Comparison of ENCODE assay signal across 9 cellular contexts in the genomic region with DNA sequence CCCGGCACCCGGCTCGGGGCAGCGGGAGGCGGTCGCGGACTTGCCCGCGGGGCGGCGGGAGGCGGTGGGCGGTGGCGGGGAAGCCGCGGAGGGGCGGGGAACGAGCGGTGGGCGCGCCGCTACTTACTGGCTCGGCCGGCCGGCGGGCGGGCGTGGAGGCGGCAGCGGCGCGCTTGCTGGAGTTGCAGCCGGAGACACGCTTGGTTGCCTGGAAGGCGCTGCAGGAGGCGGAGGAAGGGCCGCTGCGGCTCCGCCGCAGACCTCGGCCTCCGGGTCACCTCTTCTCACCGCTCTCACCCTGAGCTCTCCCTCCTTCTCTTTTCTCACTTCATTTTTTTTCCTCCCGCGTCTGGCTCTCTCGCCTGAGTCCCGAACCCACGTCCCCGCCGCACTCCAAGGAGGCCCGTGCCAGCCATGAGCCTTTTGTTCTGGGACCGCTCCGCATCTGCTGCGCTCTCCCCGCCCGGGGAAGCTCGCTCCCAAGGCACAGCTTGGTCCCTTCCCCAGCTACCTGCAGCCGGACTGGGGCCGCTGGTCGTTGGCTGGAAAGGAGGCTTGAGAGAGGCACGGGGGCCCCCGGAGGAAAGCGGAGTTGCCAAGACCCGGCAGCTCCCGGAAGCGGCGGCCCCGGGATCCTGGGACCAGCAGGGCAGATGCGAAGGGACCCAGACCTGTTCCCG. TPM values are rescaled to one million over a fixed set of nuclear protein-coding genes. Genes with fewer than 3 reads are reported as not detected.
DNase-seq lines count a peak whose midpoint lies in the region; ATAC-seq, FAIRE-seq and TF ChIP-seq lines count a peak whose summit lies in the region.
"Had no signal": no experiment of that assay in that cellular context is flagged by ENCODE, and none has a peak within 500 bp of the region (broad histone marks: within the 10 kb centered on the region; RNA-seq: fewer than 3 reads in every experiment).

No MANE protein-coding gene starts in this region.

- WGBS in H1 (ENCODE audit: extremely low coverage in 1 of 2, insufficient coverage in 1 of 2, insufficient read length in 1 of 2, insufficient replicate concordance in 2 of 2, low coverage in 1 of 2, low lambda C conversion rate in 2 of 2, missing lambda C conversion rate in 1 of 2), 2 experiments: 2% methylated on average over 35 of the region's 70 CpGs; no CpG with 5 or more reads in 1 of the 2 experiments
- WGBS in pancreas, 2 donors: 1 to 3% methylated on average over 26 to 70 of the region's 70 CpGs

- H4K20me1 ChIP-seq in H1 (replicated peaks in 1 of 2; ENCODE audit: control insufficient read depth in 1 of 2, insufficient read depth in 2 of 2, low read length in 2 of 2): no peaks in the 10 kb centered on the region

- H3K27ac ChIP-seq in H1 (ENCODE audit: low read depth, low read length) (no peak overlapping the region), pancreas (no peak overlapping the region)

- H4K5ac ChIP-seq in H1 (ENCODE audit: insufficient read length, low read depth, low read length): no peak overlapping the region

- TF ChIP-seq POLR2A in H1 (IDR thresholded peaks at IDR 0.05; ENCODE audit: control extremely low read depth in 1 of 2, low read depth in 2 of 2, low read length in 2 of 2): no peak

- TF ChIP-seq CTCF in H1 (IDR thresholded peaks at IDR 0.05; ENCODE audit: control extremely low read depth in 1 of 3, insufficient read depth in 1 of 3, low read depth in 1 of 3, low read length in 3 of 3): no peak
- no peak for TF ChIP-seq CTCF in pancreas (IDR thresholded peaks at IDR 0.05)

- H3K36me3 ChIP-seq in NT2/D1 (ENCODE audit: insufficient read depth, insufficient read length, low read length) (no peaks in the 10 kb centered on the region), H1 (ENCODE audit: control insufficient read depth in 2 of 4, insufficient read depth in 4 of 4, low read length in 3 of 4) (no peaks in the 10 kb centered on the region), pancreas (no peaks in the 10 kb centered on the region)

- no peak overlapping the region; the same call in 1 of the 2 replicates for H2BK12ac ChIP-seq in H1 (ENCODE audit: low read depth, low read length)

- H3K9ac ChIP-seq in NT2/D1 (ENCODE audit: insufficient read length, low read depth): peak overlapping the region; percentile 76
- no peak overlapping the region; a peak in 1 of 7 replicates for H3K9ac ChIP-seq in H1 (replicated peaks in 1 of 4; ENCODE audit: extremely low read depth in 1 of 4, low read depth in 3 of 4, low read length in 3 of 4)

- H3K18ac ChIP-seq in H1 (ENCODE audit: extremely low read depth, low read length): 0 out of 2 replicates have a peak overlapping the region, but pooled peaks have one; percentile 26

- H3K4me1 ChIP-seq in NT2/D1 (ENCODE audit: insufficient read depth, insufficient read length) (peaks cover 1% of the 10 kb centered on the region), H1 (replicated peaks in 1 of 4; ENCODE audit: control insufficient read depth in 3 of 4, insufficient read depth in 4 of 4, low read length in 3 of 4) (peaks cover 3 to 12% (median 8%) of the 10 kb centered on the region in 4 experiments), pancreas (no peaks in the 10 kb centered on the region)

- peak overlapping the region; percentile 79; the same call in 1 of the 2 replicates for H2AFZ ChIP-seq in H1 (ENCODE audit: low read length)

- H3K27me3 ChIP-seq in NT2/D1 (ENCODE audit: insufficient read depth, insufficient read length) (peaks cover 92% of the 10 kb centered on the region), H1 (replicated peaks in 1 of 4; ENCODE audit: control insufficient read depth in 3 of 4, extremely low read depth in 1 of 4, insufficient read depth in 3 of 4, low read length in 3 of 4) (peaks cover 39 to 74% (median 67%) of the 10 kb centered on the region in 4 experiments), pancreas (peaks cover 0 to 10% (median 3%) of the 10 kb centered on the region in 4 donors)

- DNase-seq in EL (peak; percentile 27), GM19238 (ENCODE audit: insufficient read length, low spot score) (peak; percentile 71), NT2/D1 (ENCODE audit: low read depth, low spot score) (no peak), H1 (ENCODE audit: low read depth in 1 of 2, low spot score in 2 of 2) (peak in 1 of 2 experiments; percentile 74), pancreas (peak in 4 of 6 donors; percentile 13 to 70 (median 40)), COLO829 (ENCODE audit: low spot score) (no peak)
- DNase-seq in NK-92 treated with Interleukin-12 subunit alpha and Interleukin-12 subunit beta, amount 100 ng/mL, for 24 hours (lab: John Stamatoyannopoulos, UW): no peak

- POLR2A ChIA-PET in H1 (lab: Charles Lee; ENCODE audit: partially characterized antibody): interaction anchor here (1.2 kb wide), 2 partner anchors 41 to 62 kb away, joined by 3 read pairs; a partner anchor contains a TSS

- H3K56ac ChIP-seq in H1 (replicated peaks; ENCODE audit: insufficient read length, low read depth, low read length): no peak overlapping the region

- intact Hi-C loops in pancreas (cut with DNase I): no loop called here

- no peak overlapping the region for H2BK15ac ChIP-seq in H1 (ENCODE audit: low read length)

- no peaks in the 10 kb centered on the region for H3K79me1 ChIP-seq in H1 (ENCODE audit: low read depth, low read length)

- no peak overlapping the region for H4K91ac ChIP-seq in H1 (replicated peaks; ENCODE audit: insufficient read length, low read length)

- no peak overlapping the region for H2AK5ac ChIP-seq in H1 (ENCODE audit: low read depth, low read length)

- H3K4me2 ChIP-seq in H1 (ENCODE audit: insufficient read depth in 1 of 2, low read depth in 2 of 2, low read length in 2 of 2): peak overlapping the region; percentile 88 to 96

- no peak overlapping the region for H2BK20ac ChIP-seq in H1 (ENCODE audit: low read length)

- 0 out of 2 replicates have a peak, but pooled peaks cover 8% of the 10 kb centered on the region for H3K9me3 ChIP-seq in NT2/D1 (ENCODE audit: insufficient read depth, low read length)
- no peaks in the 10 kb centered on the region for H3K9me3 ChIP-seq in H1 (ENCODE audit: insufficient read depth in 2 of 2, low read depth in 1 of 2, low read length in 1 of 2)
- no peaks in the 10 kb centered on the region for H3K9me3 ChIP-seq in pancreas

- peak; percentile 94 for ATAC-seq in HG03103 (IDR thresholded peaks at IDR 0.05; ENCODE audit: low read depth, unreplicated experiment)
- peak; percentile 34 to 66 (median 42) for ATAC-seq in pancreas

- H3K14ac ChIP-seq in H1 (ENCODE audit: insufficient read length): no peak overlapping the region

- no peak for FAIRE-seq in H1 (lab: Jason Lieb, UNC)
- no peak for FAIRE-seq in pancreas (lab: Jason Lieb, UNC)
- FAIRE-seq: TTC549 had no signal

- H3K4ac ChIP-seq in H1 (replicated peaks; ENCODE audit: insufficient read length, low read depth, low read length): no peak overlapping the region

- no peaks in the 10 kb centered on the region for H3K79me2 ChIP-seq in H1 (ENCODE audit: control insufficient read depth in 1 of 2, insufficient read depth in 2 of 2, low read length in 2 of 2)

- no peak overlapping the region for H3K23ac ChIP-seq in H1 (ENCODE audit: insufficient read length)

- no peak overlapping the region for H2BK120ac ChIP-seq in H1 (replicated peaks; ENCODE audit: low read depth, low read length)

- TF ChIP-seq EP300 in H1 (IDR thresholded peaks at IDR 0.05; ENCODE audit: borderline replicate concordance in 1 of 2, low read depth in 2 of 2, low read length in 2 of 2): no peak

- TF ChIP-seq RAD21 in H1 (IDR thresholded peaks at IDR 0.05 in 1 of 2, conservative IDR thresholded peaks at IDR 0.05 in 1 of 2; ENCODE audit: low read depth in 2 of 2, low read length in 2 of 2): no peak

- CTCF ChIA-PET in H1 (lab: Charles Lee; ENCODE audit: partially characterized antibody): interaction anchor here (0.7 to 1.6 kb wide), 3 partner anchors 9 to 134 kb away, joined by 3 to 9 read pairs (median 4); no protein-coding TSS in a partner anchor

- H3K4me3 ChIP-seq in NT2/D1 (ENCODE audit: insufficient read length, low read depth): peak overlapping the region; percentile 54
- H3K4me3 ChIP-seq in H1 (ENCODE audit: extremely low read depth in 1 of 4, insufficient read depth in 2 of 4, low read depth in 3 of 4, low read length in 4 of 4): peak overlapping the region; percentile 53 to 87 (median 62)
- H3K4me3 ChIP-seq in pancreas: peak overlapping the region; percentile 10 to 47 (median 22)

- peaks cover 27% of the 10 kb centered on the region for H3K23me2 ChIP-seq in H1 (ENCODE audit: low read depth, low read length)

- no peak overlapping the region for H2BK5ac ChIP-seq in H1 (ENCODE audit: low read depth, low read length)

- peak overlapping the region; percentile 60 for H4K8ac ChIP-seq in H1 (ENCODE audit: extremely low read depth, insufficient read depth, low read length)

TF ChIP-seq in H1, 55 proteins besides CTCF, POLR2A, EP300 and RAD21 (continues in another document):
- peak; percentile 31; the same call in 1 of the 2 replicates for TF ChIP-seq TBP (IDR thresholded peaks at IDR 0.05; ENCODE audit: low read depth, low read length)
- TF ChIP-seq, protein P1, sequence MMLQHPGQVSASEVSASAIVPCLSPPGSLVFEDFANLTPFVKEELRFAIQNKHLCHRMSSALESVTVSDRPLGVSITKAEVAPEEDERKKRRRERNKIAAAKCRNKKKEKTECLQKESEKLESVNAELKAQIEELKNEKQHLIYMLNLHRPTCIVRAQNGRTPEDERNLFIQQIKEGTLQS (IDR thresholded peaks at IDR 0.05; ENCODE audit: insufficient read depth, low read depth, low read length): no peak
- TF ChIP-seq SP2 (IDR thresholded peaks at IDR 0.05; ENCODE audit: low read length): no peak
- TF ChIP-seq JUND (IDR thresholded peaks at IDR 0.05; ENCODE audit: low read length): no peak
- 0 out of 2 replicates have a peak, but pooled peaks have one; percentile 30 for TF ChIP-seq PHF8 (conservative IDR thresholded peaks at IDR 0.05; ENCODE audit: low read depth, low read length)
- TF ChIP-seq SUZ12 (IDR thresholded peaks at IDR 0.05; ENCODE audit: low read length): no peak; the same call in 1 of the 2 replicates
- TF ChIP-seq ASH2L (IDR thresholded peaks at IDR 0.05; ENCODE audit: low read length): peak; percentile 20
- no peak; the same call in 1 of the 2 replicates for TF ChIP-seq TAF1 (IDR thresholded peaks at IDR 0.05; ENCODE audit: low read depth, low read length)
- no peak for TF ChIP-seq CREB1 (IDR thresholded peaks at IDR 0.05)
- TF ChIP-seq KDM4A (IDR thresholded peaks at IDR 0.05; ENCODE audit: low read depth, low read length, severe bottlenecking): peak; percentile 59

RNA-seq across cellular contexts. Expression of a gene that starts 0.6 kb away (rescaled TPM):
- 0.63 and 0.94 TPM in 2 replicates for total RNA-seq in H1 (2021; fragmentation: NEBNext Ultra II Directional; extraction: Animal tissue kit (Norgen Biotek cat#: 25700))
- polyA plus RNA-seq in H1 (2011; rRNA removed) (0.45 and 0.52 TPM in 2 replicates), pancreas (under 1 TPM; 0.42 to 0.75 TPM)
- 0.80 TPM for polyA plus RNA-seq in H1 (2011; cell fraction: cytosol; rRNA removed)
- 1.7 TPM for polyA plus RNA-seq in H1 (2011; cell fraction: nucleus; rRNA removed)
- 0.73 to 1.0 TPM (median 0.83 TPM) in 4 replicates for polyA plus RNA-seq in H1 (2012, experiment 1 of 2)
- polyA plus RNA-seq in H1 (2012, experiment 2 of 2): 0.17 TPM
- polyA plus RNA-seq in H1 (2013, experiment 1 of 2): 0.59 TPM
- 0.94 TPM for polyA plus RNA-seq in H1 (2013, experiment 2 of 2)
- polyA minus RNA-seq in H1 (2011; rRNA and poly(A)+ RNA removed): 1.4 and 3.0 TPM in 2 replicates
- polyA minus RNA-seq in H1 (2011; cell fraction: cytosol; rRNA and poly(A)+ RNA removed): 1.5 TPM
- polyA minus RNA-seq in H1 (2011; cell fraction: nucleus; rRNA and poly(A)+ RNA removed): 1.5 TPM
- 1 to 10 TPM; 1.1 to 2.3 (median 1.2) TPM for total RNA-seq in pancreas

Comparison
In these comparisons a context has a peak if more than half of its experiments do, and no peak if none do; other contexts are left out.
1. DNase-seq: peak in EL (single experiment), GM19238 (single experiment) and pancreas (4 of 6); none in NT2/D1 (single experiment), NK-92 treated with Interleukin-12 subunit alpha and Interleukin-12 subunit beta, amount 100 ng/mL, for 24 hours (single experiment) and COLO829 (single experiment).
2. Peak in every context shown above with its lines, with median percentiles within 50 percentile points of each other: H3K4me3 ChIP-seq.